8 cellular contexts compared by ENCODE assay signal in the genomic region with DNA sequence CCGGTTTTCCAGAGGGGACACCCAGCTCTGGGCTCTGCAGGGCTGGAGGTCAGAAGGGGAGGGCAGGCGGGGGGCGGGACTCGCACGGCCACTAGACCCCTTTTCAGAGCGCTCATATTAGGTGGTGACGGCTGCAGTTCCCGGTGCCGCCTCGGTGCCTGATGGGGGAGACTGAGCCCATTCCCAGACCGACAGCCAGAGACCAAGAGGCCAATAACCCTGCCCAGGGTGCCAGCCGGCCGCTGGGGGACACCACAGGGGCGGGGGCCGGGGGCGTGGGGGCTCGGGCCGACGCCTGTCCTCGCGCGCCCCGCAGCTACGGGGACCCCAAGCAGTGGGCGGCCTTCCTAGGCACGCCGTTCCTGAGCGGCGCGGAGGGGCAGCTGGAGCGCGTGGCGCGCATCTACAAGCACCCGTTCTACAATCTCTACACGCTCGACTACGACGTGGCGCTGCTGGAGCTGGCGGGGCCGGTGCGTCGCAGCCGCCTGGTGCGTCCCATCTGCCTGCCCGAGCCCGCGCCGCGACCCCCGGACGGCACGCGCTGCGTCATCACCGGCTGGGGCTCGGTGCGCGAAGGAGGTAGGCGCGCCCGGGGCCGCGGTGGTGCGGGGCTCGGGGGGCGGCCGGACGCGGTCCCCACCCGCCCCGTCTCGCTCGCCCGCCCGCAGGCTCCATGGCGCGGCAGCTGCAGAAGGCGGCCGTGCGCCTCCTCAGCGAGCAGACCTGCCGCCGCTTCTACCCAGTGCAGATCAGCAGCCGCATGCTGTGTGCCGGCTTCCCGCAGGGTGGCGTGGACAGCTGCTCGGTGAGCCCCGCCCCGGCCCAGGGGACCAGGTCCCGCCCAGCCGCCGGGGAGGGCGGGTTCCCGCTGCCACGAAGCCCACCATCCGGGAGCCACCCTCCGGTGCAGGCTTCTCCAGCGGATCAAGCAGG. TPM values are rescaled to one million over a fixed set of nuclear protein-coding genes. Genes with fewer than 3 reads are reported as not detected.
DNase-seq lines count a peak whose midpoint lies in the region; ATAC-seq and TF ChIP-seq lines count a peak whose summit lies in the region.

No MANE protein-coding gene starts in this region.

- peaks cover 13% of the 10 kb centered on the region for H3K36me3 Mint-ChIP-seq in GM23338 (ENCODE audit: low read depth)

- TF ChIP-seq POLR2A in gastrocnemius medialis (IDR thresholded peaks at IDR 0.05), result no peak

- H3F3A ChIP-seq in GM23338 (replicated peaks; ENCODE audit: low read depth) (peaks cover 18% of the 10 kb centered on the region; the same call in 1 of the 2 replicates), MM.1S (ENCODE audit: insufficient read depth, low read length) (peaks cover 25% of the 10 kb centered on the region)

- peaks cover 21% of the 10 kb centered on the region for H3K27me3 Mint-ChIP-seq in GM23338 (ENCODE audit: insufficient read depth, low read depth, poor library complexity)

- H3K27ac ChIP-seq in GM23338 (ENCODE audit: low read depth) (no peak overlapping the region), hepatocyte (no peak overlapping the region), gastrocnemius medialis (peak overlapping the region; percentile 89 to 98 (median 92)), MM.1S (ENCODE audit: low read length) (no peak overlapping the region)

- peaks cover 5% of the 10 kb centered on the region for H3K9me3 Mint-ChIP-seq in GM23338

- intact Hi-C loops in gastrocnemius medialis (cut with DNase I; ENCODE audit: low total_unique reads), result no loop called here

- no peaks in the 10 kb centered on the region for H3K27me3 ChIP-seq in GM23338 (ENCODE audit: insufficient read depth)
- no peaks in the 10 kb centered on the region for H3K27me3 ChIP-seq in hepatocyte
- no peaks in the 10 kb centered on the region for H3K27me3 ChIP-seq in gastrocnemius medialis
- H3K27me3 ChIP-seq in MM.1S (replicated peaks; ENCODE audit: insufficient read depth, low read length), result no peaks in the 10 kb centered on the region

- H3K4me1 Mint-ChIP-seq in GM23338, result peaks cover 26% of the 10 kb centered on the region

- no peaks in the 10 kb centered on the region for H3K9me3 ChIP-seq in hepatocyte (ENCODE audit: low read depth)
- H3K9me3 ChIP-seq in gastrocnemius medialis, result no peaks in the 10 kb centered on the region
- H3K9me3 ChIP-seq in MM.1S (replicated peaks; ENCODE audit: insufficient read depth, low read length), result no peaks in the 10 kb centered on the region

- H4K20me1 ChIP-seq in GM23338 (replicated peaks; ENCODE audit: insufficient read depth), result no peaks in the 10 kb centered on the region; the same call in 1 of the 2 replicates
- H4K20me1 ChIP-seq in hepatocyte (ENCODE audit: insufficient read depth, poor library complexity, severe bottlenecking), result peaks cover 34% of the 10 kb centered on the region
- peaks cover 2% of the 10 kb centered on the region; the same call in 1 of the 2 replicates for H4K20me1 ChIP-seq in MM.1S (ENCODE audit: insufficient read depth, low read length)

- H3K4me2 ChIP-seq in GM23338, result peak overlapping the region; percentile 95
- peak overlapping the region; percentile 98 for H3K4me2 ChIP-seq in hepatocyte
- no peak overlapping the region for H3K4me2 ChIP-seq in MM.1S (ENCODE audit: low read depth, low read length)

- H3K9me2 ChIP-seq in GM23338 (ENCODE audit: insufficient read depth) (no peaks in the 10 kb centered on the region), hepatocyte (replicated peaks; ENCODE audit: insufficient read depth) (no peaks in the 10 kb centered on the region), MM.1S (replicated peaks; ENCODE audit: insufficient read depth, low read length) (no peaks in the 10 kb centered on the region)

- in situ Hi-C loops in gastrocnemius medialis (cut with MboI; ENCODE audit: low sequenced_read_pairs in 4 of 4), result no loop called here

- H3K4me3 ChIP-seq in GM23338, result peak overlapping the region; percentile 99
- no peak overlapping the region for H3K4me3 ChIP-seq in hepatocyte
- no peak overlapping the region for H3K4me3 ChIP-seq in gastrocnemius medialis
- no peak overlapping the region for H3K4me3 ChIP-seq in MM.1S (ENCODE audit: low read length)

- peak overlapping the region; percentile 94 for H3K4me3 Mint-ChIP-seq in GM23338

- H3K4me1 ChIP-seq in GM23338 (ENCODE audit: insufficient read depth) (peaks cover 14% of the 10 kb centered on the region), hepatocyte (ENCODE audit: insufficient read depth) (peaks cover 28% of the 10 kb centered on the region), gastrocnemius medialis (peaks cover 23 to 30% of the 10 kb centered on the region in 2 donors), MM.1S (ENCODE audit: low read length) (peaks cover 8% of the 10 kb centered on the region; the same call in 1 of the 2 replicates)

- H3K9ac ChIP-seq in MM.1S (ENCODE audit: low read length), result no peak overlapping the region

- WGBS in hepatocyte (ENCODE audit: low lambda C conversion rate, missing lambda C conversion rate), result 15% methylated on average over 69 of the region's 101 CpGs

- no peak overlapping the region for H2AFZ ChIP-seq in GM23338
- H2AFZ ChIP-seq in hepatocyte, result no peak overlapping the region
- H2AFZ ChIP-seq in MM.1S (ENCODE audit: low read length), result no peak overlapping the region

- no peaks in the 10 kb centered on the region for H3K36me3 ChIP-seq in GM23338 (ENCODE audit: insufficient read depth)
- no peaks in the 10 kb centered on the region for H3K36me3 ChIP-seq in hepatocyte (replicated peaks; ENCODE audit: insufficient read depth, low read depth)
- H3K36me3 ChIP-seq in gastrocnemius medialis, result no peaks in the 10 kb centered on the region
- H3K36me3 ChIP-seq in MM.1S (replicated peaks; ENCODE audit: insufficient read depth, low read length), result peaks cover 15% of the 10 kb centered on the region; the same call in 1 of the 2 replicates

- peak; percentile 30 for ATAC-seq in GM23338
- no peak for ATAC-seq in gastrocnemius medialis
- no peak for ATAC-seq in HG02623 (IDR thresholded peaks at IDR 0.05; ENCODE audit: unreplicated experiment)

- no peak overlapping the region for H3K27ac Mint-ChIP-seq in GM23338

- TF ChIP-seq CTCF in GM23338 (conservative IDR thresholded peaks at IDR 0.05; ENCODE audit: low read depth in 2 of 2) (peak; percentile 28 to 31), hepatocyte (IDR thresholded peaks at IDR 0.05; ENCODE audit: poor library complexity) (peak; percentile 46), gastrocnemius medialis (IDR thresholded peaks at IDR 0.05 in 4 of 5, conservative IDR thresholded peaks at IDR 0.05 in 1 of 5) (peak; percentile 20 to 59 (median 37)), MM.1S (IDR thresholded peaks at IDR 0.05; ENCODE audit: low read length) (no peak)

- H3K79me2 ChIP-seq in GM23338 (replicated peaks; ENCODE audit: insufficient read depth) (peaks cover 21% of the 10 kb centered on the region), hepatocyte (peaks cover 32% of the 10 kb centered on the region), MM.1S (ENCODE audit: low read length) (peaks cover 66% of the 10 kb centered on the region)

- DNase-seq in GM23338 (ENCODE audit: low spot score) (peak; percentile 84), astrocyte of the hippocampus (ENCODE audit: low read depth, low spot score) (peak; percentile 89), hepatocyte (ENCODE audit: low spot score) (peak; percentile 81), gastrocnemius medialis (peak; percentile 29 to 59), MM.1S (no peak), NOMO-1 (lab: John Stamatoyannopoulos, UW; ENCODE audit: unreplicated experiment in 2 of 2) (no peak), mesenteric fat pad (ENCODE audit: low spot score) (no peak)

TF ChIP-seq in GM23338, 12 proteins besides CTCF, POLR2A, EP300 and RAD21 (continues in another document):
- TF ChIP-seq ZNF331 (CRISPR knock-in tag; IDR thresholded peaks at IDR 0.05; ENCODE audit: low read depth), result no peak

RNA-seq across cellular contexts. Expression of gene TIMM13, which starts 2.4 kb away (rescaled TPM):
- total RNA-seq in GM23338 (2014; rRNA removed; shearing (Covaris generic)), result 118 and 140 TPM in 2 replicates
- polyA plus RNA-seq in GM23338 (2016; fragmentation: Nextera tagmentation; extraction: Ambion mirVana) (347 TPM in 2 replicates), hepatocyte (188 and 213 TPM in 2 replicates)
- total RNA-seq in hepatocyte (38.3 and 47.4 TPM in 2 replicates), gastrocnemius medialis (10 to 100 TPM; 23.7 to 60.3 (median 46.8) TPM), mesenteric fat pad (80.3 TPM)

RNA-seq across cellular contexts. Expression of gene LMNB2, which starts 31.8 kb away (rescaled TPM):
- 190 and 255 TPM in 2 replicates for total RNA-seq in GM23338 (2014; rRNA removed; shearing (Covaris generic))
- polyA plus RNA-seq in GM23338 (2016; fragmentation: Nextera tagmentation; extraction: Ambion mirVana), result 40.1 and 40.9 TPM in 2 replicates
- total RNA-seq in hepatocyte, result 44.7 and 48.4 TPM in 2 replicates
- polyA plus RNA-seq in hepatocyte, result 28.9 and 42.0 TPM in 2 replicates
- 10 to 100 TPM; 14.8 to 34.1 (median 23.6) TPM for total RNA-seq in gastrocnemius medialis
- total RNA-seq in mesenteric fat pad, result 19.6 TPM

RNA-seq across cellular contexts. Expression of gene GADD45B, which starts 51.0 kb away (rescaled TPM):
- 12.3 and 15.2 TPM in 2 replicates for total RNA-seq in GM23338 (2014; rRNA removed; shearing (Covaris generic))
- 15.8 and 16.6 TPM in 2 replicates for polyA plus RNA-seq in GM23338 (2016; fragmentation: Nextera tagmentation; extraction: Ambion mirVana)
- total RNA-seq in hepatocyte, result 126 and 129 TPM in 2 replicates
- 229 and 299 TPM in 2 replicates for polyA plus RNA-seq in hepatocyte
- 10 to 100 TPM; 32.2 to 48.7 (median 41.7) TPM for total RNA-seq in gastrocnemius medialis
- total RNA-seq in mesenteric fat pad, result 365 TPM

Comparison
In these comparisons a context has a peak if more than half of its experiments do, and no peak if none do; other contexts are left out.
1. DNase-seq: peak in GM23338 (single experiment), astrocyte of the hippocampus (single experiment), hepatocyte (single experiment) and gastrocnemius medialis (2 of 2); none in MM.1S (single experiment), NOMO-1 (0 of 2) and mesenteric fat pad (single experiment).
2. H3K27ac ChIP-seq: peak in gastrocnemius medialis (4 of 4); none in GM23338 (single experiment), hepatocyte (single experiment) and MM.1S (single experiment).